ENCODE assay signal across 21 cellular contexts in the genomic region with DNA sequence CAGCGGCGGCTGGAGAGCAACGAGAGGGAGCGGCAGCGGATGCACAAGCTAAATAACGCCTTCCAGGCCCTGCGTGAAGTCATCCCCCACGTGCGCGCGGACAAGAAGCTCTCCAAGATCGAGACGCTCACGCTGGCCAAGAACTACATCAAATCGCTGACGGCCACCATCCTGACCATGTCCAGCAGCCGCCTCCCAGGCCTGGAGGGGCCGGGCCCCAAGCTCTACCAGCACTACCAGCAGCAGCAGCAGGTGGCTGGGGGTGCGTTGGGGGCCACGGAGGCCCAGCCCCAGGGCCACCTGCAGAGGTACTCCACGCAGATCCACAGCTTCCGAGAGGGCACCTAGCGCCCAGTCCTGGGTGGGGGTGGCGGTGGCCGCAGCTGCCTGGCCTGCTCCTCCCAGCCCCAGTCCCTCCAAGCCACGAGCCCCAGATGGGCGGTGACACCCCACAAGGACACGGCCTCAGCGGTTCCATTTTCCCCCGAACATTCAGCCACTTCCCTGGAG. TPM values are rescaled to one million over a fixed set of nuclear protein-coding genes. Genes with fewer than 3 reads are reported as not detected.
DNase-seq lines count a peak whose midpoint lies in the region; ATAC-seq and TF ChIP-seq lines count a peak whose summit lies in the region.
"Had no signal": no experiment of that assay in that cellular context is flagged by ENCODE, and none has a peak within 500 bp of the region (broad histone marks: within the 10 kb centered on the region; RNA-seq: fewer than 3 reads in every experiment).

No MANE protein-coding gene starts in this region.

- peaks cover 7% of the 10 kb centered on the region for H3K27me3 ChIP-seq in suprapubic skin
- H3K27me3 ChIP-seq: MG63 had no signal

- H3K27ac ChIP-seq in suprapubic skin = no peak overlapping the region
- H3K27ac ChIP-seq: heart left ventricle, SJSA1 had no signal

- CTCF ChIA-PET in WTC11 (lab: Charles Lee) = interaction anchor here (1.2 to 1.6 kb wide), 2 partner anchors 14 to 199 kb away, joined by 3 to 4 read pairs; no protein-coding TSS in a partner anchor

- no peaks in the 10 kb centered on the region for H3K36me3 Mint-ChIP-seq in activated naive CD8-positive, alpha-beta T cell
- no peaks in the 10 kb centered on the region for H3K36me3 Mint-ChIP-seq in activated naive CD8-positive, alpha-beta T cell treated with anti-CD3 and anti-CD28 coated beads for 36 hours
- H3K36me3 Mint-ChIP-seq in WTC11 = peaks cover under 1% of the 10 kb centered on the region; the same call in 1 of the 2 replicates
- H3K36me3 Mint-ChIP-seq: activated naive CD8-positive, alpha-beta T cell treated with anti-CD3 and anti-CD28 coated beads, Interleukin-2, amount 10 ng/mL, durations not matched to agents 7 days and 5 days had no signal

- no peak overlapping the region for H3K27ac Mint-ChIP-seq in activated naive CD8-positive, alpha-beta T cell
- H3K27ac Mint-ChIP-seq in activated naive CD8-positive, alpha-beta T cell treated with anti-CD3 and anti-CD28 coated beads for 36 hours = no peak overlapping the region
- no peak overlapping the region for H3K27ac Mint-ChIP-seq in WTC11
- H3K27ac Mint-ChIP-seq: activated naive CD8-positive, alpha-beta T cell treated with anti-CD3 and anti-CD28 coated beads, Interleukin-2, amount 10 ng/mL, durations not matched to agents 7 days and 5 days; stimulated activated naive CD8-positive, alpha-beta T cell treated with anti-CD3 and anti-CD28 coated beads, Interleukin-15, Interleukin-2, amounts not matched to agents 100 ng/mL and 50 ng/mL, for 24 hours had no signal

- H3K4me3 ChIP-seq in suprapubic skin = no peak overlapping the region
- H3K4me3 ChIP-seq: heart left ventricle, MG63, SJSA1 had no signal

- POLR2A ChIA-PET in WTC11 (lab: Charles Lee) = no interaction called here

- peak overlapping the region; percentile 20 for H3K4me3 Mint-ChIP-seq in activated naive CD8-positive, alpha-beta T cell
- no peak overlapping the region for H3K4me3 Mint-ChIP-seq in activated naive CD8-positive, alpha-beta T cell treated with anti-CD3 and anti-CD28 coated beads for 36 hours
- H3K4me3 Mint-ChIP-seq in WTC11 = no peak overlapping the region

- no peak for TF ChIP-seq EP300 in suprapubic skin (IDR thresholded peaks at IDR 0.05)

- H3K9me3 ChIP-seq in suprapubic skin = no peaks in the 10 kb centered on the region
- H3K9me3 ChIP-seq: heart left ventricle, MG63, SJSA1 had no signal

- no peak for DNase-seq in activated naive CD8-positive, alpha-beta T cell treated with anti-CD3 and anti-CD28 coated beads for 36 hours
- DNase-seq in WTC11 (ENCODE audit: low spot score) = peak; percentile 17
- peak; percentile 88 for DNase-seq in mesenteric fat pad (ENCODE audit: low spot score)
- peak; percentile 54 to 76 for DNase-seq in suprapubic skin (ENCODE audit: low spot score in 2 of 2)
- DNase-seq in COLO668 (lab: John Stamatoyannopoulos, UW; ENCODE audit: unreplicated experiment) = no peak
- DNase-seq: activated CD4-positive, alpha-beta T cell treated with anti-CD3 and anti-CD28 coated beads for 4 hours; activated naive CD8-positive, alpha-beta T cell treated with anti-CD3 and anti-CD28 coated beads, Interleukin-2, amount 10 ng/mL, durations not matched to agents 7 days and 5 days; COR-L47; GDM1; HCEC 1CT; MG63; NCI-H1930; NCI-H446 treated with DMSO at 0.1 percent for 48 hours; stimulated activated CD4-positive, alpha-beta T cell treated with anti-CD3 and anti-CD28 coated beads, Interleukin-12 subunit alpha, Interleukin-12 subunit beta, amount 100 ng/mL, for 4 hours; T1000 had no signal

- H3K4me1 Mint-ChIP-seq in activated naive CD8-positive, alpha-beta T cell (ENCODE audit: low read depth) = peaks cover 6% of the 10 kb centered on the region
- no peaks in the 10 kb centered on the region for H3K4me1 Mint-ChIP-seq in activated naive CD8-positive, alpha-beta T cell treated with anti-CD3 and anti-CD28 coated beads for 36 hours
- 0 out of 2 replicates have a peak, but pooled peaks cover 4% of the 10 kb centered on the region for H3K4me1 Mint-ChIP-seq in WTC11
- H3K4me1 Mint-ChIP-seq: activated naive CD8-positive, alpha-beta T cell treated with anti-CD3 and anti-CD28 coated beads, Interleukin-2, amount 10 ng/mL, durations not matched to agents 7 days and 5 days had no signal

- ATAC-seq in WTC11 (no peak), HG02571 (IDR thresholded peaks at IDR 0.05; ENCODE audit: unreplicated experiment) (no peak), HG03196 (IDR thresholded peaks at IDR 0.05; ENCODE audit: unreplicated experiment) (no peak)

- peaks cover 19% of the 10 kb centered on the region for H3K36me3 ChIP-seq in suprapubic skin
- H3K36me3 ChIP-seq: MG63, SJSA1 had no signal

- WGBS in suprapubic skin = 85% methylated on average over 18 of the region's 30 CpGs

- TF ChIP-seq POLR2A in suprapubic skin (IDR thresholded peaks at IDR 0.05) = no peak

- TF ChIP-seq CTCF in WTC11 (IDR thresholded peaks at IDR 0.05) (no peak), suprapubic skin (IDR thresholded peaks at IDR 0.05) (no peak)

- H3K27me3 Mint-ChIP-seq in activated naive CD8-positive, alpha-beta T cell = no peaks in the 10 kb centered on the region
- no peaks in the 10 kb centered on the region for H3K27me3 Mint-ChIP-seq in activated naive CD8-positive, alpha-beta T cell treated with anti-CD3 and anti-CD28 coated beads for 36 hours
- no peaks in the 10 kb centered on the region for H3K27me3 Mint-ChIP-seq in WTC11 (ENCODE audit: low read depth)
- H3K27me3 Mint-ChIP-seq: activated naive CD8-positive, alpha-beta T cell treated with anti-CD3 and anti-CD28 coated beads, Interleukin-2, amount 10 ng/mL, durations not matched to agents 7 days and 5 days; stimulated activated naive CD8-positive, alpha-beta T cell treated with anti-CD3 and anti-CD28 coated beads, Interleukin-15, Interleukin-2, amounts not matched to agents 100 ng/mL and 50 ng/mL, for 24 hours had no signal

- H3K9me3 Mint-ChIP-seq in activated naive CD8-positive, alpha-beta T cell (ENCODE audit: low read depth) = no peaks in the 10 kb centered on the region
- H3K9me3 Mint-ChIP-seq in activated naive CD8-positive, alpha-beta T cell treated with anti-CD3 and anti-CD28 coated beads for 36 hours = no peaks in the 10 kb centered on the region
- H3K9me3 Mint-ChIP-seq in WTC11 = no peaks in the 10 kb centered on the region
- H3K9me3 Mint-ChIP-seq: activated naive CD8-positive, alpha-beta T cell treated with anti-CD3 and anti-CD28 coated beads, Interleukin-2, amount 10 ng/mL, durations not matched to agents 7 days and 5 days; stimulated activated naive CD8-positive, alpha-beta T cell treated with anti-CD3 and anti-CD28 coated beads, Interleukin-15, Interleukin-2, amounts not matched to agents 100 ng/mL and 50 ng/mL, for 24 hours had no signal

- H3K4me1 ChIP-seq in suprapubic skin = peaks cover 15% of the 10 kb centered on the region
- H3K4me1 ChIP-seq: SJSA1 had no signal

TF ChIP-seq in WTC11, 78 proteins besides CTCF, POLR2A, EP300 and RAD21:
- TF ChIP-seq, protein P1, sequence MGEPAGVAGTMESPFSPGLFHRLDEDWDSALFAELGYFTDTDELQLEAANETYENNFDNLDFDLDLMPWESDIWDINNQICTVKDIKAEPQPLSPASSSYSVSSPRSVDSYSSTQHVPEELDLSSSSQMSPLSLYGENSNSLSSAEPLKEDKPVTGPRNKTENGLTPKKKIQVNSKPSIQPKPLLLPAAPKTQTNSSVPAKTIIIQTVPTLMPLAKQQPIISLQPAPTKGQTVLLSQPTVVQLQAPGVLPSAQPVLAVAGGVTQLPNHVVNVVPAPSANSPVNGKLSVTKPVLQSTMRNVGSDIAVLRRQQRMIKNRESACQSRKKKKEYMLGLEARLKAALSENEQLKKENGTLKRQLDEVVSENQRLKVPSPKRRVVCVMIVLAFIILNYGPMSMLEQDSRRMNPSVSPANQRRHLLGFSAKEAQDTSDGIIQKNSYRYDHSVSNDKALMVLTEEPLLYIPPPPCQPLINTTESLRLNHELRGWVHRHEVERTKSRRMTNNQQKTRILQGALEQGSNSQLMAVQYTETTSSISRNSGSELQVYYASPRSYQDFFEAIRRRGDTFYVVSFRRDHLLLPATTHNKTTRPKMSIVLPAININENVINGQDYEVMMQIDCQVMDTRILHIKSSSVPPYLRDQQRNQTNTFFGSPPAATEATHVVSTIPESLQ (CRISPR knock-in tag; IDR thresholded peaks at IDR 0.05) = no peak
- no peak for TF ChIP-seq PRRX2 (CRISPR knock-in tag; IDR thresholded peaks at IDR 0.05)
- no peak for TF ChIP-seq MYBL2 (CRISPR knock-in tag; IDR thresholded peaks at IDR 0.05)
- no peak for TF ChIP-seq NFYB (CRISPR knock-in tag; conservative IDR thresholded peaks at IDR 0.05; ENCODE audit: low read depth)
- TF ChIP-seq GTF2I (CRISPR knock-in tag; conservative IDR thresholded peaks at IDR 0.05) = no peak
TF ChIP-seq in WTC11: peak in this region for 0.

RNA-seq across cellular contexts. Expression of a gene that starts 1.3 kb away (rescaled TPM):
- total RNA-seq in activated naive CD8-positive, alpha-beta T cell treated with anti-CD3 and anti-CD28 coated beads for 36 hours = 1 to 10 TPM in 1 of 2 experiments, under 1 TPM in 1; 0.76 to 2.0 TPM
- total RNA-seq in WTC11 (2021) (2.7 to 3.3 TPM (median 2.8 TPM) in 3 replicates), mesenteric fat pad (0.67 TPM), suprapubic skin (1 to 10 TPM; 1.2 to 7.8 (median 4.4) TPM)
- total RNA-seq: activated naive CD8-positive, alpha-beta T cell treated with anti-CD3 and anti-CD28 coated beads, Interleukin-2, amount 10 ng/mL, durations not matched to agents 7 days and 5 days; SJSA1 had no signal

RNA-seq across cellular contexts. Expression of a gene that starts 39.4 kb away (rescaled TPM):
- total RNA-seq in activated naive CD8-positive, alpha-beta T cell treated with anti-CD3 and anti-CD28 coated beads for 36 hours = 10 to 100 TPM; 18.3 to 25.6 TPM
- total RNA-seq in WTC11 (2021) (17.6 to 21.5 TPM (median 18.4 TPM) in 3 replicates), mesenteric fat pad (25.5 TPM), suprapubic skin (10 to 100 TPM; 15.3 to 20.9 (median 16.5) TPM)

Comparison
In these comparisons a context has a peak if more than half of its experiments do, and no peak if none do; other contexts are left out.
1. DNase-seq: peak in WTC11 (single experiment), mesenteric fat pad (single experiment) and suprapubic skin (2 of 2); none in activated naive CD8-positive, alpha-beta T cell treated with anti-CD3 and anti-CD28 coated beads for 36 hours (single experiment) and COLO668 (single experiment).